2 cellular contexts compared by ENCODE assay signal in the genomic region with DNA sequence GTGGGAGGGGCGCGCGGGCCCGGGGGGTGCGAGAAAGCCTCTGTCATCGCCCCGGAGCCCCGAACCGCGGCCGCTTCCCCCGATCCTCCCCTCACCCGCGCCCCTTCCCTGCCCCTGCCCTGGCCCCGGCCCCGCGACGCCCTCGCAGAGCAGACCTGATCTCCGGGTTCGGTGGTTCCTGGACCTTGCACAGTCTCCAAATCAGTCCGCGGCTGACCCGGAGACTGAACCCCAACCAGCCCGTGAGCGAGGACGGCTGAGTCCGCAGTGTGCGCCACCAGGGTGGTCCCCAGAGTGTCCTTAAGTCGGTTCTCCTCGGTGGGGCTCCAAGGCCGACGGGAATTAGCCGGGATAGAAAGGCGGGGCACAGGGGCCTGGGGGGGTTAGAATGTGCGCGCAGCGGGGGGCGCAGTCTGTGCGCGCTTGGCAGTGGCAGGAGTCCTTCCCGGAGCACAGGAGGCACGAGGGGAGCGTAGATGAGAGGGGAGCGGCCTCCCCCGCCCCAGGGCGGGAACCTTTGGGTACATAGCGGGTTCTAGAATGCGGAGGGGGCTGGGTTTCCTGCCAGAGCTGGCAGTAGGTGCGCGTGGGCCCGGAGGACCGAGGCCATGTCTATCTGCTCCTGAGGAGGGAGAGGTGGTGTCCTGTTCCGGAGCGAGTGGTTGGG.
TF ChIP-seq lines count a peak whose summit lies in the region.

No MANE protein-coding gene starts in this region.

TF ChIP-seq in HEK293T, 16 proteins besides CTCF, POLR2A, EP300 and RAD21:
- TF ChIP-seq L3MBTL2 (conservative IDR thresholded peaks at IDR 0.05) (peak; percentile 68), PKNOX1 (IDR thresholded peaks at IDR 0.05) (no peak)

TF ChIP-seq in H1, 55 proteins besides CTCF, POLR2A, EP300 and RAD21:
- no peak for TF ChIP-seq BCL11A (IDR thresholded peaks at IDR 0.05; ENCODE audit: low read depth in 2 of 2, low read length in 2 of 2)
- no peak for TF ChIP-seq ASH2L (IDR thresholded peaks at IDR 0.05; ENCODE audit: low read length)
- peak; percentile 73 for TF ChIP-seq KDM4A (IDR thresholded peaks at IDR 0.05; ENCODE audit: low read depth, low read length, severe bottlenecking)
- TF ChIP-seq POU5F1 (IDR thresholded peaks at IDR 0.05; ENCODE audit: low read depth, low read length) = no peak
- TF ChIP-seq TAF1 (IDR thresholded peaks at IDR 0.05; ENCODE audit: low read depth, low read length) = no peak
- TF ChIP-seq JUN (IDR thresholded peaks at IDR 0.05; ENCODE audit: low read depth, low read length) = no peak
- TF ChIP-seq, protein P1, sequence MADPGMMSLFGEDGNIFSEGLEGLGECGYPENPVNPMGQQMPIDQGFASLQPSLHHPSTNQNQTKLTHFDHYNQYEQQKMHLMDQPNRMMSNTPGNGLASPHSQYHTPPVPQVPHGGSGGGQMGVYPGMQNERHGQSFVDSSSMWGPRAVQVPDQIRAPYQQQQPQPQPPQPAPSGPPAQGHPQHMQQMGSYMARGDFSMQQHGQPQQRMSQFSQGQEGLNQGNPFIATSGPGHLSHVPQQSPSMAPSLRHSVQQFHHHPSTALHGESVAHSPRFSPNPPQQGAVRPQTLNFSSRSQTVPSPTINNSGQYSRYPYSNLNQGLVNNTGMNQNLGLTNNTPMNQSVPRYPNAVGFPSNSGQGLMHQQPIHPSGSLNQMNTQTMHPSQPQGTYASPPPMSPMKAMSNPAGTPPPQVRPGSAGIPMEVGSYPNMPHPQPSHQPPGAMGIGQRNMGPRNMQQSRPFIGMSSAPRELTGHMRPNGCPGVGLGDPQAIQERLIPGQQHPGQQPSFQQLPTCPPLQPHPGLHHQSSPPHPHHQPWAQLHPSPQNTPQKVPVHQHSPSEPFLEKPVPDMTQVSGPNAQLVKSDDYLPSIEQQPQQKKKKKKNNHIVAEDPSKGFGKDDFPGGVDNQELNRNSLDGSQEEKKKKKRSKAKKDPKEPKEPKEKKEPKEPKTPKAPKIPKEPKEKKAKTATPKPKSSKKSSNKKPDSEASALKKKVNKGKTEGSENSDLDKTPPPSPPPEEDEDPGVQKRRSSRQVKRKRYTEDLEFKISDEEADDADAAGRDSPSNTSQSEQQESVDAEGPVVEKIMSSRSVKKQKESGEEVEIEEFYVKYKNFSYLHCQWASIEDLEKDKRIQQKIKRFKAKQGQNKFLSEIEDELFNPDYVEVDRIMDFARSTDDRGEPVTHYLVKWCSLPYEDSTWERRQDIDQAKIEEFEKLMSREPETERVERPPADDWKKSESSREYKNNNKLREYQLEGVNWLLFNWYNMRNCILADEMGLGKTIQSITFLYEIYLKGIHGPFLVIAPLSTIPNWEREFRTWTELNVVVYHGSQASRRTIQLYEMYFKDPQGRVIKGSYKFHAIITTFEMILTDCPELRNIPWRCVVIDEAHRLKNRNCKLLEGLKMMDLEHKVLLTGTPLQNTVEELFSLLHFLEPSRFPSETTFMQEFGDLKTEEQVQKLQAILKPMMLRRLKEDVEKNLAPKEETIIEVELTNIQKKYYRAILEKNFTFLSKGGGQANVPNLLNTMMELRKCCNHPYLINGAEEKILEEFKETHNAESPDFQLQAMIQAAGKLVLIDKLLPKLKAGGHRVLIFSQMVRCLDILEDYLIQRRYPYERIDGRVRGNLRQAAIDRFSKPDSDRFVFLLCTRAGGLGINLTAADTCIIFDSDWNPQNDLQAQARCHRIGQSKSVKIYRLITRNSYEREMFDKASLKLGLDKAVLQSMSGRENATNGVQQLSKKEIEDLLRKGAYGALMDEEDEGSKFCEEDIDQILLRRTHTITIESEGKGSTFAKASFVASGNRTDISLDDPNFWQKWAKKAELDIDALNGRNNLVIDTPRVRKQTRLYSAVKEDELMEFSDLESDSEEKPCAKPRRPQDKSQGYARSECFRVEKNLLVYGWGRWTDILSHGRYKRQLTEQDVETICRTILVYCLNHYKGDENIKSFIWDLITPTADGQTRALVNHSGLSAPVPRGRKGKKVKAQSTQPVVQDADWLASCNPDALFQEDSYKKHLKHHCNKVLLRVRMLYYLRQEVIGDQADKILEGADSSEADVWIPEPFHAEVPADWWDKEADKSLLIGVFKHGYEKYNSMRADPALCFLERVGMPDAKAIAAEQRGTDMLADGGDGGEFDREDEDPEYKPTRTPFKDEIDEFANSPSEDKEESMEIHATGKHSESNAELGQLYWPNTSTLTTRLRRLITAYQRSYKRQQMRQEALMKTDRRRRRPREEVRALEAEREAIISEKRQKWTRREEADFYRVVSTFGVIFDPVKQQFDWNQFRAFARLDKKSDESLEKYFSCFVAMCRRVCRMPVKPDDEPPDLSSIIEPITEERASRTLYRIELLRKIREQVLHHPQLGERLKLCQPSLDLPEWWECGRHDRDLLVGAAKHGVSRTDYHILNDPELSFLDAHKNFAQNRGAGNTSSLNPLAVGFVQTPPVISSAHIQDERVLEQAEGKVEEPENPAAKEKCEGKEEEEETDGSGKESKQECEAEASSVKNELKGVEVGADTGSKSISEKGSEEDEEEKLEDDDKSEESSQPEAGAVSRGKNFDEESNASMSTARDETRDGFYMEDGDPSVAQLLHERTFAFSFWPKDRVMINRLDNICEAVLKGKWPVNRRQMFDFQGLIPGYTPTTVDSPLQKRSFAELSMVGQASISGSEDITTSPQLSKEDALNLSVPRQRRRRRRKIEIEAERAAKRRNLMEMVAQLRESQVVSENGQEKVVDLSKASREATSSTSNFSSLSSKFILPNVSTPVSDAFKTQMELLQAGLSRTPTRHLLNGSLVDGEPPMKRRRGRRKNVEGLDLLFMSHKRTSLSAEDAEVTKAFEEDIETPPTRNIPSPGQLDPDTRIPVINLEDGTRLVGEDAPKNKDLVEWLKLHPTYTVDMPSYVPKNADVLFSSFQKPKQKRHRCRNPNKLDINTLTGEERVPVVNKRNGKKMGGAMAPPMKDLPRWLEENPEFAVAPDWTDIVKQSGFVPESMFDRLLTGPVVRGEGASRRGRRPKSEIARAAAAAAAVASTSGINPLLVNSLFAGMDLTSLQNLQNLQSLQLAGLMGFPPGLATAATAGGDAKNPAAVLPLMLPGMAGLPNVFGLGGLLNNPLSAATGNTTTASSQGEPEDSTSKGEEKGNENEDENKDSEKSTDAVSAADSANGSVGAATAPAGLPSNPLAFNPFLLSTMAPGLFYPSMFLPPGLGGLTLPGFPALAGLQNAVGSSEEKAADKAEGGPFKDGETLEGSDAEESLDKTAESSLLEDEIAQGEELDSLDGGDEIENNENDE (IDR thresholded peaks at IDR 0.05; ENCODE audit: insufficient replicate concordance, low read length) = no peak
- TF ChIP-seq BRCA1 (IDR thresholded peaks at IDR 0.05; ENCODE audit: low read depth, low read length) = no peak
- TF ChIP-seq HDAC2 (IDR thresholded peaks at IDR 0.05; ENCODE audit: borderline replicate concordance in 1 of 2, low read depth in 2 of 2, low read length in 2 of 2) = no peak; a peak in 1 of 4 replicates
- no peak for TF ChIP-seq RFX5 (IDR thresholded peaks at IDR 0.05; ENCODE audit: borderline replicate concordance, low read depth, low read length)
- no peak for TF ChIP-seq SAP30 (IDR thresholded peaks at IDR 0.05; ENCODE audit: insufficient read depth, insufficient replicate concordance, low read length)
- no peak for TF ChIP-seq KDM5A (IDR thresholded peaks at IDR 0.05; ENCODE audit: low read length)
- TF ChIP-seq, protein P2, sequence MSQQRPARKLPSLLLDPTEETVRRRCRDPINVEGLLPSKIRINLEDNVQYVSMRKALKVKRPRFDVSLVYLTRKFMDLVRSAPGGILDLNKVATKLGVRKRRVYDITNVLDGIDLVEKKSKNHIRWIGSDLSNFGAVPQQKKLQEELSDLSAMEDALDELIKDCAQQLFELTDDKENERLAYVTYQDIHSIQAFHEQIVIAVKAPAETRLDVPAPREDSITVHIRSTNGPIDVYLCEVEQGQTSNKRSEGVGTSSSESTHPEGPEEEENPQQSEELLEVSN (IDR thresholded peaks at IDR 0.05) = 0 out of 2 replicates have a peak, but pooled peaks have one; percentile 17
- peak; percentile 21 for TF ChIP-seq PHF8 (conservative IDR thresholded peaks at IDR 0.05; ENCODE audit: low read depth, low read length)
- no peak for TF ChIP-seq TAF7 (optimal IDR thresholded peaks at IDR 0.05; ENCODE audit: borderline replicate concordance, low read depth, low read length)
- TF ChIP-seq CEBPB (IDR thresholded peaks at IDR 0.05; ENCODE audit: low read depth, low read length) = no peak
- TF ChIP-seq BACH1 (IDR thresholded peaks at IDR 0.05; ENCODE audit: low read length) = no peak
- TF ChIP-seq TBP (IDR thresholded peaks at IDR 0.05; ENCODE audit: low read depth, low read length) = 0 out of 2 replicates have a peak, but pooled peaks have one; percentile 11
- no peak for TF ChIP-seq CBX8 (IDR thresholded peaks at IDR 0.05; ENCODE audit: borderline replicate concordance, low read depth, low read length)
- TF ChIP-seq RBBP5 (IDR thresholded peaks at IDR 0.05; ENCODE audit: borderline replicate concordance, low read depth, low read length) = 0 out of 2 replicates have a peak, but pooled peaks have one; percentile 9
- TF ChIP-seq SP1 (IDR thresholded peaks at IDR 0.05; ENCODE audit: low read depth, low read length) = no peak
- TF ChIP-seq ATF3 (IDR thresholded peaks at IDR 0.05; ENCODE audit: insufficient read depth, low read depth, low read length) = no peak
- TF ChIP-seq FOSL1 (IDR thresholded peaks at IDR 0.05; ENCODE audit: insufficient read depth, low read depth, low read length) = no peak
- no peak for TF ChIP-seq TCF12 (IDR thresholded peaks at IDR 0.05; ENCODE audit: low read depth, low read length)
- no peak for TF ChIP-seq SIN3A (conservative IDR thresholded peaks at IDR 0.05 in 1 of 2, IDR thresholded peaks at IDR 0.05 in 1 of 2; ENCODE audit: low read depth in 1 of 2, low read length in 2 of 2)
- no peak for TF ChIP-seq JUND (IDR thresholded peaks at IDR 0.05; ENCODE audit: low read length)
